8 cellular contexts compared by ENCODE assay signal in the genomic region with DNA sequence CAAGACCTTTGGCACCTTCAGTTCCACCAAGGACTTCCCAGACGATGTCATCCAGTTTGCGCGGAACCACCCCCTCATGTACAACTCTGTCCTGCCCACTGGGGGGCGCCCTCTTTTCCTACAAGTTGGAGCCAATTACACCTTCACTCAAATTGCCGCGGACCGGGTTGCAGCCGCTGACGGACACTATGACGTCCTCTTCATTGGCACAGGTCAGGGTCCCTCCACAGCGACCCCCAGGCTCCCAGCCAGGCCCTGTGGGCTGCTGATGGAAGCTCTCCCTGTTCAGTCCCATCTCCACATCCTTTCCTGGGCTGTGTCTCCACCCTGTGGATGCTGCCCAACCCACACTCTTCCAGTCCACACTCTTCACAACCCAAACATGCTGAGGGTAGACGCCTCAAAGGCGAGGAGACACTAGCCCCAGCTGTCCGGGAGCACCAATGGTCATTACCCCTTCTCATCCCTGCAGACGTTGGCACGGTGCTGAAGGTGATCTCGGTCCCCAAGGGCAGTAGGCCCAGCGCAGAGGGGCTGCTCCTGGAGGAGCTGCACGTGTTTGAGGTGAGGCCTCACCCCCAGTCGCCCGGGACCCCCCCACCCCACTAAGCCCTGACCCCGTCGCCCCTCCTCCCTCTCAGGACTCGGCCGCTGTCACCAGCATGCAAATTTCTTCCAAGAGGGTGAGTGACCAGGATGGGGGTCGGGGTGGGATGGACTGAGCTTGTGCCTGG. TPM values are rescaled to one million over a fixed set of nuclear protein-coding genes. Genes with fewer than 3 reads are reported as not detected.
A peak's percentile ranks its signal among the peaks of the same experiment; 100 is the strongest.
DNase-seq lines count a peak whose midpoint lies in the region; ATAC-seq and TF ChIP-seq lines count a peak whose summit lies in the region.

No MANE protein-coding gene starts in this region.

- no peaks in the 10 kb centered on the region for H3K9me3 ChIP-seq in HUES64 (ENCODE audit: insufficient read depth, low read depth, low read length)
- H3K9me3 ChIP-seq in SU-DHL-6 (ENCODE audit: insufficient read depth, low read length): no peaks in the 10 kb centered on the region
- H3K9me3 ChIP-seq in right atrium auricular region: no peaks in the 10 kb centered on the region

- no peaks in the 10 kb centered on the region for H4K20me1 ChIP-seq in SU-DHL-6 (ENCODE audit: low read depth, low read length)

- H3K36me3 Mint-ChIP-seq in activated naive CD8-positive, alpha-beta T cell treated with anti-CD3 and anti-CD28 coated beads, Interleukin-2, amount 10 ng/mL, durations not matched to agents 7 days and 5 days: no peaks in the 10 kb centered on the region

- H3K4me3 ChIP-seq in HUES64 (ENCODE audit: low read length) (peak overlapping the region; percentile 54), SU-DHL-6 (ENCODE audit: insufficient read depth, low read length, poor library complexity, severe bottlenecking) (no peak overlapping the region), right atrium auricular region (no peak overlapping the region)

- H3K27ac ChIP-seq in HUES64 (ENCODE audit: low read depth, low read length): no peak overlapping the region
- H3K27ac ChIP-seq in SU-DHL-6 (ENCODE audit: low read depth, low read length): no peak overlapping the region
- no peak overlapping the region for H3K27ac ChIP-seq in right atrium auricular region

- H3K4me1 ChIP-seq in HUES64 (ENCODE audit: insufficient read depth, low read length) (peaks cover 8% of the 10 kb centered on the region), right atrium auricular region (peaks cover 0 to 62% of the 10 kb centered on the region in 2 donors)

- peak; percentile 35 for ATAC-seq in activated naive CD8-positive, alpha-beta T cell treated with anti-CD3 and anti-CD28 coated beads, Interleukin-2, amount 10 ng/mL, durations not matched to agents 7 days and 5 days (ENCODE audit: low read depth)
- ATAC-seq in HG03045 (IDR thresholded peaks at IDR 0.05; ENCODE audit: unreplicated experiment): no peak

- H3K79me2 ChIP-seq in SU-DHL-6 (ENCODE audit: insufficient read depth, low read length): no peaks in the 10 kb centered on the region

- peaks cover 25% of the 10 kb centered on the region for H3K4me1 Mint-ChIP-seq in activated naive CD8-positive, alpha-beta T cell treated with anti-CD3 and anti-CD28 coated beads, Interleukin-2, amount 10 ng/mL, durations not matched to agents 7 days and 5 days

- DNase-seq in COR-L47 (lab: John Stamatoyannopoulos, UW) (peak; percentile 46), right atrium auricular region (ENCODE audit: low spot score) (no peak), Ammon's horn (ENCODE audit: low spot score) (no peak)
- DNase-seq in activated naive CD8-positive, alpha-beta T cell treated with anti-CD3 and anti-CD28 coated beads, Interleukin-2, amount 10 ng/mL, durations not matched to agents 7 days and 5 days: peak; percentile 87
- peak; percentile 54 to 55 for DNase-seq in stimulated activated CD4-positive, alpha-beta T cell treated with anti-CD3 and anti-CD28 coated beads, Interleukin-15, amount 100 ng/mL, for 1 hour (ENCODE audit: low read depth in 1 of 2, low spot score in 1 of 2)

- WGBS in HUES64: 12% methylated on average over 22 of the region's 26 CpGs

- no peak overlapping the region for H3K9ac ChIP-seq in HUES64 (ENCODE audit: low read depth, low read length)
- H3K9ac ChIP-seq in SU-DHL-6 (ENCODE audit: low read length): no peak overlapping the region

- H3K27ac Mint-ChIP-seq in activated naive CD8-positive, alpha-beta T cell treated with anti-CD3 and anti-CD28 coated beads, Interleukin-2, amount 10 ng/mL, durations not matched to agents 7 days and 5 days: no peak overlapping the region

- H3K9me3 Mint-ChIP-seq in activated naive CD8-positive, alpha-beta T cell treated with anti-CD3 and anti-CD28 coated beads, Interleukin-2, amount 10 ng/mL, durations not matched to agents 7 days and 5 days: no peaks in the 10 kb centered on the region

- H2AFZ ChIP-seq in SU-DHL-6 (ENCODE audit: low read depth, low read length, severe bottlenecking): no peak overlapping the region

- no peaks in the 10 kb centered on the region for H3K36me3 ChIP-seq in HUES64 (ENCODE audit: insufficient read depth, low read length)
- no peaks in the 10 kb centered on the region for H3K36me3 ChIP-seq in SU-DHL-6 (ENCODE audit: low read length)
- no peaks in the 10 kb centered on the region for H3K36me3 ChIP-seq in right atrium auricular region

- POLR2A ChIA-PET in activated naive CD8-positive, alpha-beta T cell treated with anti-CD3 and anti-CD28 coated beads, Interleukin-2, amount 10 ng/mL, durations not matched to agents 7 days and 5 days (lab: Charles Lee): interaction anchor here (1.0 kb wide), 1 partner anchor 48 kb away, joined by 3 read pairs; a partner anchor contains a TSS

- TF ChIP-seq CTCF in SU-DHL-6 (IDR thresholded peaks at IDR 0.05; ENCODE audit: insufficient read depth, low read length, poor library complexity, severe bottlenecking): peak; percentile 88
- peak; percentile 68 to 78 for TF ChIP-seq CTCF in right atrium auricular region (IDR thresholded peaks at IDR 0.05)

- no peak overlapping the region for H3K4me2 ChIP-seq in SU-DHL-6 (ENCODE audit: low read depth, low read length, poor library complexity, severe bottlenecking)

- no peaks in the 10 kb centered on the region for H3K9me2 ChIP-seq in SU-DHL-6 (replicated peaks; ENCODE audit: insufficient read depth, low read length)

- H3F3A ChIP-seq in SU-DHL-6 (ENCODE audit: insufficient read depth): no peaks in the 10 kb centered on the region

- H3K4me3 Mint-ChIP-seq in activated naive CD8-positive, alpha-beta T cell treated with anti-CD3 and anti-CD28 coated beads, Interleukin-2, amount 10 ng/mL, durations not matched to agents 7 days and 5 days: peak overlapping the region; percentile 36

- H3K27me3 Mint-ChIP-seq in activated naive CD8-positive, alpha-beta T cell treated with anti-CD3 and anti-CD28 coated beads, Interleukin-2, amount 10 ng/mL, durations not matched to agents 7 days and 5 days: peaks cover 40% of the 10 kb centered on the region

- peaks cover 44% of the 10 kb centered on the region for H3K27me3 ChIP-seq in HUES64 (ENCODE audit: insufficient read depth, low read length)
- no peaks in the 10 kb centered on the region for H3K27me3 ChIP-seq in SU-DHL-6 (ENCODE audit: low read length)
- H3K27me3 ChIP-seq in right atrium auricular region: no peaks in the 10 kb centered on the region

RNA-seq across cellular contexts. Expression of a gene that starts 4.3 kb away (rescaled TPM):
- polyA plus RNA-seq in HUES64 (2013, experiment 1 of 2): not detected
- 0.19 TPM for polyA plus RNA-seq in HUES64 (2013, experiment 2 of 2)
- not detected for total RNA-seq in activated naive CD8-positive, alpha-beta T cell treated with anti-CD3 and anti-CD28 coated beads, Interleukin-2, amount 10 ng/mL, durations not matched to agents 7 days and 5 days
- total RNA-seq in right atrium auricular region: 10 to 100 TPM in 1 of 2 donors, 1 to 10 TPM in 1; 9.0 to 10.6 TPM

RNA-seq across cellular contexts. Expression of a gene that starts 5.6 kb away (rescaled TPM):
- polyA plus RNA-seq in HUES64 (2013, experiment 1 of 2): 2.8 TPM
- polyA plus RNA-seq in HUES64 (2013, experiment 2 of 2): 3.6 TPM
- 1 to 10 TPM in 1 of 2 experiments, under 1 TPM in 1; 0.36 to 1.0 TPM for total RNA-seq in activated naive CD8-positive, alpha-beta T cell treated with anti-CD3 and anti-CD28 coated beads, Interleukin-2, amount 10 ng/mL, durations not matched to agents 7 days and 5 days
- 10 to 100 TPM; 15.4 to 20.0 TPM for total RNA-seq in right atrium auricular region

RNA-seq across cellular contexts. Expression of a gene that starts 17.7 kb away (rescaled TPM):
- 67.8 TPM for polyA plus RNA-seq in HUES64 (2013, experiment 1 of 2)
- 54.2 TPM for polyA plus RNA-seq in HUES64 (2013, experiment 2 of 2)
- total RNA-seq in activated naive CD8-positive, alpha-beta T cell treated with anti-CD3 and anti-CD28 coated beads, Interleukin-2, amount 10 ng/mL, durations not matched to agents 7 days and 5 days: 10 to 100 TPM; 50.0 to 59.0 TPM
- total RNA-seq in right atrium auricular region: 10 to 100 TPM; 51.0 to 58.5 TPM

RNA-seq across cellular contexts. Expression of a gene that starts 24.7 kb away (rescaled TPM):
- 3.6 TPM for polyA plus RNA-seq in HUES64 (2013, experiment 1 of 2)
- polyA plus RNA-seq in HUES64 (2013, experiment 2 of 2): 3.4 TPM
- total RNA-seq in activated naive CD8-positive, alpha-beta T cell treated with anti-CD3 and anti-CD28 coated beads, Interleukin-2, amount 10 ng/mL, durations not matched to agents 7 days and 5 days: 1 to 10 TPM; 5.9 to 7.0 TPM
- 1 to 10 TPM in 1 of 2 donors, under 1 TPM in 1; 0.74 to 3.5 TPM for total RNA-seq in right atrium auricular region

RNA-seq across cellular contexts. Expression of a gene that starts 24.7 kb away (rescaled TPM):
- 4.2 TPM for polyA plus RNA-seq in HUES64 (2013, experiment 1 of 2)
- 10.5 TPM for polyA plus RNA-seq in HUES64 (2013, experiment 2 of 2)
- 10 to 100 TPM; 34.3 to 37.7 TPM for total RNA-seq in activated naive CD8-positive, alpha-beta T cell treated with anti-CD3 and anti-CD28 coated beads, Interleukin-2, amount 10 ng/mL, durations not matched to agents 7 days and 5 days
- total RNA-seq in right atrium auricular region: 10 to 100 TPM in 1 of 2 donors, 1 to 10 TPM in 1; 9.0 to 10.7 TPM

Comparison
In these comparisons a context has a peak if more than half of its experiments do, and no peak if none do; other contexts are left out.
1. DNase-seq: peak in COR-L47 (single experiment), activated naive CD8-positive, alpha-beta T cell treated with anti-CD3 and anti-CD28 coated beads, Interleukin-2, amount 10 ng/mL, durations not matched to agents 7 days and 5 days (single experiment) and stimulated activated CD4-positive, alpha-beta T cell treated with anti-CD3 and anti-CD28 coated beads, Interleukin-15, amount 100 ng/mL, for 1 hour (2 of 2); none in right atrium auricular region (single experiment) and Ammon's horn (single experiment).
2. RNA of a gene that starts 4.3 kb away (total RNA-seq): 9.0 to 10.6 TPM in right atrium auricular region; not detected in activated naive CD8-positive, alpha-beta T cell treated with anti-CD3 and anti-CD28 coated beads, Interleukin-2, amount 10 ng/mL, durations not matched to agents 7 days and 5 days; every median in the first group is over 4 times any median in the second.
3. RNA of a gene that starts 5.6 kb away (total RNA-seq): 15.4 to 20.0 TPM in right atrium auricular region; 0.36 to 1.0 TPM in activated naive CD8-positive, alpha-beta T cell treated with anti-CD3 and anti-CD28 coated beads, Interleukin-2, amount 10 ng/mL, durations not matched to agents 7 days and 5 days; every median in the first group is over 4 times any median in the second.